In genomic region chr3:46372492-46373359, GRCh38 we compare ENCODE assay signal across 8 cellular contexts. TPM values are rescaled to one million over a fixed set of nuclear protein-coding genes. Genes with fewer than 3 reads are reported as not detected.
A peak's percentile ranks its signal among the peaks of the same experiment; 100 is the strongest.
DNase-seq lines count a peak whose midpoint lies in the region; ATAC-seq, FAIRE-seq and TF ChIP-seq lines count a peak whose summit lies in the region.
"Had no signal": no experiment of that assay in that cellular context is flagged by ENCODE, and none has a peak within 500 bp of the region (broad histone marks: within the 10 kb centered on the region; RNA-seq: fewer than 3 reads in every experiment).

No MANE protein-coding gene starts in this region.

- H4K20me1 ChIP-seq in Karpas-422 (ENCODE audit: insufficient read depth, low read depth, low read length): no peaks in the 10 kb centered on the region

- H3K9me3 ChIP-seq in Karpas-422 (ENCODE audit: low read length) (no peaks in the 10 kb centered on the region), mucosa of descending colon (no peaks in the 10 kb centered on the region)

- in situ Hi-C loops in astrocyte of the spinal cord (cut with HindIII; ENCODE audit: low sequenced_read_pairs): no loop called here

- DNase-seq in Karpas-422 (peak; percentile 71), astrocyte of the spinal cord (ENCODE audit: low read depth, low spot score) (peak; percentile 8), mucosa of descending colon (no peak), NCI-H1694 (lab: John Stamatoyannopoulos, UW) (no peak)
- DNase-seq: naive B cell had no signal

- H3K27ac ChIP-seq in Karpas-422 (ENCODE audit: low read length): no peak overlapping the region

- H3K36me3 ChIP-seq in Karpas-422 (ENCODE audit: insufficient read depth, low read length) (no peaks in the 10 kb centered on the region), mucosa of descending colon (ENCODE audit: low read depth) (no peaks in the 10 kb centered on the region)

- H3K4me2 ChIP-seq in Karpas-422 (ENCODE audit: low read depth, low read length, poor library complexity, severe bottlenecking): no peak overlapping the region

- H3K79me2 ChIP-seq in Karpas-422 (ENCODE audit: low read length): no peaks in the 10 kb centered on the region

- intact Hi-C loops in mucosa of descending colon (cut with DNase I, micrococcal nuclease): loop anchor here in 1 of 2 donors (10.0 kb wide), 1 partner anchor 438 kb away; no protein-coding TSS in a partner anchor

- H3K4me1 ChIP-seq in Karpas-422 (ENCODE audit: low read length) (no peaks in the 10 kb centered on the region), mucosa of descending colon (ENCODE audit: low read depth) (no peaks in the 10 kb centered on the region)

- FAIRE-seq in G401.6 (lab: Jason Lieb, UNC): peak; percentile 69

- TF ChIP-seq CTCF in astrocyte of the spinal cord (IDR thresholded peaks at IDR 0.05; ENCODE audit: low read depth, low read length) (peak; percentile 67), mucosa of descending colon (IDR thresholded peaks at IDR 0.05) (no peak)

- H3K27me3 ChIP-seq in Karpas-422 (ENCODE audit: low read length): 0 out of 2 replicates have a peak, but pooled peaks cover 3% of the 10 kb centered on the region

- no peak overlapping the region for H3K9ac ChIP-seq in Karpas-422 (ENCODE audit: low read length)

- no peak overlapping the region for H3K4me3 ChIP-seq in Karpas-422 (ENCODE audit: low read length)
- no peak overlapping the region for H3K4me3 ChIP-seq in astrocyte of the spinal cord (ENCODE audit: low read depth, low read length)
- H3K4me3 ChIP-seq in mucosa of descending colon: no peak overlapping the region

- no peak overlapping the region for H2AFZ ChIP-seq in Karpas-422 (ENCODE audit: low read length)

- H3K9me2 ChIP-seq in Karpas-422 (replicated peaks; ENCODE audit: insufficient read depth, low read length): no peaks in the 10 kb centered on the region

- ATAC-seq in mucosa of descending colon: peak; percentile 39
- no peak for ATAC-seq in HG03520 (IDR thresholded peaks at IDR 0.05; ENCODE audit: unreplicated experiment)
- ATAC-seq in GM19351 (IDR thresholded peaks at IDR 0.05; ENCODE audit: unreplicated experiment): no peak

RNA-seq across cellular contexts. Expression of gene CCR5, which starts 2.0 kb away (rescaled TPM):
- total RNA-seq in Karpas-422 (2014; rRNA removed; shearing (Covaris generic); ENCODE audit: low replicate concordance): not detected in 2 replicates
- 1 to 10 TPM; 1.9 to 3.4 (median 2.4) TPM for total RNA-seq in mucosa of descending colon

RNA-seq across cellular contexts. Expression of gene CCR2, which starts 18.8 kb away (rescaled TPM):
- not detected in 2 replicates for total RNA-seq in Karpas-422 (2014; rRNA removed; shearing (Covaris generic); ENCODE audit: low replicate concordance)
- total RNA-seq in mucosa of descending colon: 1 to 10 TPM; 1.2 to 3.4 (median 2.2) TPM

RNA-seq across cellular contexts. Expression of gene CCRL2, which starts 34.3 kb away (rescaled TPM):
- 0.14 TPM in 1 of 2 replicates, not detected in the other for total RNA-seq in Karpas-422 (2014; rRNA removed; shearing (Covaris generic); ENCODE audit: low replicate concordance)
- 10 to 100 TPM; 10.2 to 23.3 (median 15.7) TPM for total RNA-seq in mucosa of descending colon

Comparison
In these comparisons a context has a peak if more than half of its experiments do, and no peak if none do; other contexts are left out.
1. DNase-seq: peak in Karpas-422 (single experiment) and astrocyte of the spinal cord (single experiment); none in mucosa of descending colon (0 of 3) and NCI-H1694 (single experiment).